Comparison of ENCODE assay signal across 8 cellular contexts in the genomic region with DNA sequence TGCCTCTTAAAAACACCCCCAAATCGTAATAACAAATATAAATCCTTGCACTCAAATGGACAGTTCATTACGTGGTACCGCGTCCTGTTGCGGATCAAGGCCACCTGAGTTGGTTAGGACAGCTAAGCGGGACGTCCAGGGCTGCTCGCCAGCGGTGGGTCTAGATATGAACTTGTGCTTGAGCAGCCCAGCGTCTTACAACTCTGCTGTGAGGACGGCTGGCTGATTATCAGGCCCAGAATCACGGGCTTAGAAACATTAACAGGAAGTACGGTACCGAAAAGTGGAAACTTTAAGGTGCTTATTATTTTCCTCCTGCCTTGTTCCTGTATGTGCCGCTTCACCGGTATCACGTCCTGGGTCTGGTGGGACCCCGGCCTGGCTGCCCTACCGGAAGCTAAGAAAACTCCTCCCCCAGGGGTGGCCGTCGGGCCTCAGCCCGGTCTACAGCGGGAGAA. TPM values are rescaled to one million over a fixed set of nuclear protein-coding genes. Genes with fewer than 3 reads are reported as not detected.
DNase-seq lines count a peak whose midpoint lies in the region; ATAC-seq and TF ChIP-seq lines count a peak whose summit lies in the region.

No MANE protein-coding gene starts in this region.

- no peaks in the 10 kb centered on the region for H3K27me3 Mint-ChIP-seq in progenitor cell of endocrine pancreas

- POLR2A ChIA-PET in AG04449 (lab: Yijun Ruan, JAX): interaction anchor here (0.7 kb wide), 1 partner anchor 69 kb away, joined by 3 read pairs; a partner anchor contains a TSS

- H3K36me3 Mint-ChIP-seq in progenitor cell of endocrine pancreas (ENCODE audit: insufficient read depth): peaks cover 9% of the 10 kb centered on the region

- peak; percentile 48 for ATAC-seq in GM18502 (IDR thresholded peaks at IDR 0.05; ENCODE audit: poor library complexity, unreplicated experiment)
- peak; percentile 19 for ATAC-seq in HG03469 (IDR thresholded peaks at IDR 0.05; ENCODE audit: unreplicated experiment)
- ATAC-seq in GM19395 (IDR thresholded peaks at IDR 0.05; ENCODE audit: unreplicated experiment): no peak

- H3K4me3 Mint-ChIP-seq in progenitor cell of endocrine pancreas (ENCODE audit: low read depth): peak overlapping the region; percentile 93

- H3K4me1 Mint-ChIP-seq in progenitor cell of endocrine pancreas (ENCODE audit: low read depth): peaks cover 40% of the 10 kb centered on the region

- TF ChIP-seq CTCF in AG04449 (IDR thresholded peaks at IDR 0.05; ENCODE audit: insufficient read depth, low read length, missing control alignments) (no peak), fibroblast of pulmonary artery (IDR thresholded peaks at IDR 0.05; ENCODE audit: low read length, missing control alignments) (no peak), progenitor cell of endocrine pancreas (IDR thresholded peaks at IDR 0.05; ENCODE audit: unreplicated experiment) (no peak)

- H3K9me3 Mint-ChIP-seq in progenitor cell of endocrine pancreas (ENCODE audit: low read depth): no peaks in the 10 kb centered on the region

- CTCF ChIA-PET in AG04449 (lab: Yijun Ruan, JAX): interaction anchor here (2.1 to 3.2 kb wide), 2 partner anchors 117 to 121 kb away, joined by 6 to 10 read pairs; no protein-coding TSS in a partner anchor

- peak overlapping the region; percentile 100 for H3K27ac Mint-ChIP-seq in progenitor cell of endocrine pancreas

- H3K4me3 ChIP-seq in AG04449 (ENCODE audit: low read depth, low read length) (peak overlapping the region; percentile 81), fibroblast of pulmonary artery (replicated peaks; ENCODE audit: low read depth, low read length) (peak overlapping the region; percentile 94)

- DNase-seq in AG04449 (ENCODE audit: low read depth, low spot score) (no peak), SW480 (ENCODE audit: low spot score) (peak; percentile 50), fibroblast of pulmonary artery (ENCODE audit: low read depth) (peak; percentile 13), progenitor cell of endocrine pancreas (ENCODE audit: low spot score, unreplicated experiment) (no peak), superior temporal gyrus (ENCODE audit: extremely low spot score) (no peak)

RNA-seq across cellular contexts. Expression of a gene that starts 0.8 kb away (rescaled TPM):
- total RNA-seq in progenitor cell of endocrine pancreas: 817 and 838 TPM in 2 replicates

RNA-seq across cellular contexts. Expression of a gene that starts 25.5 kb away (rescaled TPM):
- total RNA-seq in progenitor cell of endocrine pancreas: 201 and 207 TPM in 2 replicates

RNA-seq across cellular contexts. Expression of a gene that starts 31.6 kb away (rescaled TPM):
- 6.3 and 6.6 TPM in 2 replicates for total RNA-seq in progenitor cell of endocrine pancreas

RNA-seq across cellular contexts. Expression of a gene that starts 35.8 kb away (rescaled TPM):
- 0.27 and 0.31 TPM in 2 replicates for total RNA-seq in progenitor cell of endocrine pancreas

RNA-seq across cellular contexts. Expression of a gene that starts 46.7 kb away (rescaled TPM):
- not detected in 2 replicates for total RNA-seq in progenitor cell of endocrine pancreas

Comparison
In these comparisons a context has a peak if more than half of its experiments do, and no peak if none do; other contexts are left out.
1. DNase-seq: peak in SW480 (single experiment) and fibroblast of pulmonary artery (single experiment); none in AG04449 (single experiment), progenitor cell of endocrine pancreas (single experiment) and superior temporal gyrus (single experiment).